ENCODE assay signal across 10 cellular contexts in the genomic region with DNA sequence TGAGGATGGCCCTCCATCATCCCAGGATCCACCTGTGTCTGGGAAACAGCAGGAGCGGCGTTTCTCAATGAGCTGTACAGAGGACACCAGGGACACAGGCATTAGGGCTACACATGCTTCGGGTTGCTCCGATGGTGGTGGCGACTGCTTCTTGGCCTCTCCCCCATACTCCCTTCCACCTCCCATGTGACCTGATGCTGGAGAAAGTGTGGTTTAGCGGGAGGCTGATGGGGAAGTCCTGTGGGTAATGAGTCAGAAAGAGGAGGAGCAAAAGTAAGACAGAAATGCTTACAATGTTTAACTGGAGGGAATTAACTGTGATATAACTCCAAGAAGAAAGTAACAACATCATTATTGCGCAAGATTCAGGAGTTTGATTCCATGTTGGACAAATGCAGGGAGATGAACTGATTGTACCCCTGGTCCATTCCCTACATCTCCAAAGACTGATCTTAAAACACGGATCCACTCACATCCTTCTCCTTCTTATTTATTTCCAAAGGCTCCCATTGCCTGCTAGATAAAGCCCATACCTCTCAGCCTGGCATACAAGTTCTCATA.
A peak's percentile ranks its signal among the peaks of the same experiment; 100 is the strongest.
DNase-seq lines count a peak whose midpoint lies in the region; ATAC-seq, FAIRE-seq and TF ChIP-seq lines count a peak whose summit lies in the region.
"Had no signal": no experiment of that assay in that cellular context is flagged by ENCODE, and none has a peak within 500 bp of the region (broad histone marks: within the 10 kb centered on the region; RNA-seq: fewer than 3 reads in every experiment).

No MANE protein-coding gene starts in this region.

- H3K4me3 ChIP-seq in bronchial epithelial cell (ENCODE audit: low read depth, low read length): no peak overlapping the region

- no peak for TF ChIP-seq CTCF in bronchial epithelial cell (IDR thresholded peaks at IDR 0.05; ENCODE audit: insufficient read depth, low read length, severe bottlenecking)
- TF ChIP-seq CTCF in GM13976 (IDR thresholded peaks at IDR 0.05; ENCODE audit: borderline replicate concordance, control extremely low read depth, extremely low read depth, insufficient read depth, missing control alignments): no peak

- no peaks in the 10 kb centered on the region for H3K36me3 ChIP-seq in bronchial epithelial cell (ENCODE audit: control insufficient read depth, insufficient read depth, low read length)

- peak; percentile 81 for FAIRE-seq in bronchial epithelial cell (lab: Jason Lieb, UNC)
- FAIRE-seq: colon had no signal

- in situ Hi-C loops in GM13976 (cut with MboI; ENCODE audit: low sequenced_read_pairs, unreplicated experiment): no loop called here

- no peaks in the 10 kb centered on the region for H3K27me3 ChIP-seq in bronchial epithelial cell (ENCODE audit: control insufficient read depth, insufficient read depth, low read length)

- ATAC-seq in GM21360 (IDR thresholded peaks at IDR 0.05; ENCODE audit: unreplicated experiment): no peak

- DNase-seq in stimulated activated CD4-positive, alpha-beta T cell treated with anti-CD3 and anti-CD28 coated beads, Interleukin-1b, Interleukin-23, amount 100 ng/mL, for 48 hours: peak; percentile 64
- DNase-seq in stimulated activated CD4-positive, alpha-beta T cell treated with anti-CD3 and anti-CD28 coated beads, Interleukin-2, amount 100 ng/mL, for 48 hours: no peak
- peak; percentile 65 for DNase-seq in LHCN-M2 (ENCODE audit: low read depth)
- peak; percentile 55 for DNase-seq in bronchial epithelial cell (ENCODE audit: low read depth)
- no peak for DNase-seq in NCI-H345 treated with DMSO at 0.1 percent for 48 hours (lab: John Stamatoyannopoulos, UW; ENCODE audit: unreplicated experiment)
- DNase-seq in GM19240 (ENCODE audit: insufficient read length, low spot score): no peak
- DNase-seq in GM13976 (ENCODE audit: low spot score): no peak
- DNase-seq: NCI-H69 had no signal

Comparison
In these comparisons a context has a peak if more than half of its experiments do, and no peak if none do; other contexts are left out.
1. DNase-seq: peak in stimulated activated CD4-positive, alpha-beta T cell treated with anti-CD3 and anti-CD28 coated beads, Interleukin-1b, Interleukin-23, amount 100 ng/mL, for 48 hours (single experiment), LHCN-M2 (single experiment) and bronchial epithelial cell (single experiment); none in stimulated activated CD4-positive, alpha-beta T cell treated with anti-CD3 and anti-CD28 coated beads, Interleukin-2, amount 100 ng/mL, for 48 hours (0 of 2), NCI-H345 treated with DMSO at 0.1 percent for 48 hours (single experiment), GM19240 (single experiment) and GM13976 (single experiment).